ENCODE assay signal across 8 cellular contexts in genomic region chr20:13788167-13788834, GRCh38. TPM values are rescaled to one million over a fixed set of nuclear protein-coding genes. Genes with fewer than 3 reads are reported as not detected.
DNase-seq lines count a peak whose midpoint lies in the region; ATAC-seq and FAIRE-seq lines count a peak whose summit lies in the region.

No MANE protein-coding gene starts in this region.

- H3K27ac Mint-ChIP-seq in CD4-positive, alpha-beta memory T cell, result peak overlapping the region in 2 of 7 donors; percentile 17 to 62

- no peak overlapping the region for H3K27ac ChIP-seq in CD4-positive, alpha-beta memory T cell (ENCODE audit: low read depth, low read length)
- no peak overlapping the region for H3K27ac ChIP-seq in aorta (ENCODE audit: low read depth in 1 of 2, low read length in 2 of 2)

- peaks cover 25 to 54% (median 38%) of the 10 kb centered on the region in 4 donors for H3K4me1 Mint-ChIP-seq in CD4-positive, alpha-beta memory T cell

- CTCF ChIA-PET in CD4-positive, alpha-beta memory T cell (lab: Charles Lee; ENCODE audit: partially characterized antibody), result interaction anchor here (1.1 to 2.7 kb wide), 7 partner anchors 12 to 242 kb away, joined by 3 to 19 read pairs (median 4); no protein-coding TSS in a partner anchor

- H3K4me3 ChIP-seq in CD4-positive, alpha-beta memory T cell (ENCODE audit: low read length in 2 of 2), result no peak overlapping the region
- no peak overlapping the region for H3K4me3 ChIP-seq in aorta (ENCODE audit: low read length in 2 of 2)

- 4% methylated on average over 1 of the region's 1 CpG for whole genome bisulfite sequencing in aorta, 2 donors

- H3K36me3 ChIP-seq in CD4-positive, alpha-beta memory T cell (ENCODE audit: insufficient read depth, low read length), result peaks cover 18% of the 10 kb centered on the region
- H3K36me3 ChIP-seq in aorta (ENCODE audit: control insufficient read depth in 1 of 2, insufficient read depth in 2 of 2, low read length in 1 of 2), result peaks cover 5 to 7% of the 10 kb centered on the region in 2 donors

- POLR2A ChIA-PET in CD4-positive, alpha-beta memory T cell (lab: Charles Lee; ENCODE audit: partially characterized antibody), result interaction anchor here (1.4 kb wide), 1 partner anchor 24 kb away, joined by 4 read pairs; no protein-coding TSS in a partner anchor

- H3K4me3 Mint-ChIP-seq in CD4-positive, alpha-beta memory T cell, result peak overlapping the region in 1 of 8 donors; percentile 28

- peak; percentile 36 for ATAC-seq in HG03442 (IDR thresholded peaks at IDR 0.05; ENCODE audit: unreplicated experiment)
- no peak for ATAC-seq in aorta (ENCODE audit: low FRiP score)

- DNase-seq in CD4-positive, alpha-beta memory T cell, result peak in 3 of 5 donors; percentile 25 to 40 (median 28)
- DNase-seq in GM18507 (ENCODE audit: extremely low spot score, insufficient read length, low read depth), result no peak
- peak; percentile 6 for DNase-seq in NCI-H82 treated with DMSO at 0.1 percent for 48 hours (lab: John Stamatoyannopoulos, UW; ENCODE audit: unreplicated experiment)
- DNase-seq in activated naive CD4-positive, alpha-beta T cell treated with anti-CD3 and anti-CD28 coated beads, Interleukin-2, amount 50 U/mL, for 16 hours, result peak; percentile 34
- peak; percentile 39 for DNase-seq in iPS-NIHi11 (ENCODE audit: low spot score)
- peak; percentile 37 for DNase-seq in stimulated activated CD8-positive, alpha-beta memory T cell treated with anti-CD3 and anti-CD28 coated beads, Interleukin-4, amount 100 ng/mL, for 48 hours
- no peak for DNase-seq in aorta

- peaks cover 27% of the 10 kb centered on the region for H3K4me1 ChIP-seq in CD4-positive, alpha-beta memory T cell (ENCODE audit: insufficient read depth, low read length)
- peaks cover 2 to 8% of the 10 kb centered on the region in 2 donors for H3K4me1 ChIP-seq in aorta (ENCODE audit: control insufficient read depth in 1 of 2, insufficient read depth in 2 of 2, low read length in 2 of 2)

- peak; percentile 65 for FAIRE-seq in GM18507 (lab: Jason Lieb, UNC)

- intact Hi-C loops in CD4-positive, alpha-beta memory T cell (cut with micrococcal nuclease), result loop anchor here (5.0 to 10.0 kb wide), 4 partner anchors 244 to 861 kb away; partner anchors contain the start of gene ISM1
- intact Hi-C loops in aorta (cut with DNase I), result loop anchor here (5.0 to 10.0 kb wide), 2 partner anchors 464 to 671 kb away; no protein-coding TSS in a partner anchor

- no peaks in the 10 kb centered on the region for H3K9me3 Mint-ChIP-seq in CD4-positive, alpha-beta memory T cell

- H3K9me3 ChIP-seq in CD4-positive, alpha-beta memory T cell (ENCODE audit: control insufficient read depth in 1 of 2, low read length in 2 of 2), result no peaks in the 10 kb centered on the region
- H3K9me3 ChIP-seq in aorta (ENCODE audit: control insufficient read depth, low read length), result no peaks in the 10 kb centered on the region

- no peaks in the 10 kb centered on the region for H3K27me3 ChIP-seq in CD4-positive, alpha-beta memory T cell (ENCODE audit: insufficient read depth, low read length)
- H3K27me3 ChIP-seq in aorta (ENCODE audit: control insufficient read depth in 1 of 2, insufficient read depth in 2 of 2, low read length in 1 of 2), result no peaks in the 10 kb centered on the region

- H3K36me3 Mint-ChIP-seq in CD4-positive, alpha-beta memory T cell, result peaks cover 30 to 63% of the 10 kb centered on the region in 2 donors

- H3K27me3 Mint-ChIP-seq in CD4-positive, alpha-beta memory T cell, result no peaks in the 10 kb centered on the region

RNA-seq across cellular contexts. Expression of gene NDUFAF5, which starts 3.5 kb away (rescaled TPM):
- total RNA-seq in CD4-positive, alpha-beta memory T cell, result 10 to 100 TPM; 23.6 to 26.8 TPM
- 1 to 10 TPM; 4.0 to 9.5 TPM for polyA plus RNA-seq in CD4-positive, alpha-beta memory T cell
- 10 to 100 TPM; 24.3 to 27.0 TPM for total RNA-seq in aorta
- 10 to 100 TPM; 23.5 to 25.7 TPM for polyA plus RNA-seq in aorta

RNA-seq across cellular contexts. Expression of gene ESF1, which starts 3.6 kb away (rescaled TPM):
- 10 to 100 TPM; 13.5 to 13.8 TPM for total RNA-seq in CD4-positive, alpha-beta memory T cell
- 1 to 10 TPM; 8.9 to 9.4 TPM for polyA plus RNA-seq in CD4-positive, alpha-beta memory T cell
- 10 to 100 TPM; 14.3 to 18.2 TPM for total RNA-seq in aorta
- polyA plus RNA-seq in aorta, result 10 to 100 TPM in 1 of 2 donors, 1 to 10 TPM in 1; 6.8 to 14.4 TPM

Comparison
In these comparisons a context has a peak if more than half of its experiments do, and no peak if none do; other contexts are left out.
1. DNase-seq: peak in CD4-positive, alpha-beta memory T cell (3 of 5), NCI-H82 treated with DMSO at 0.1 percent for 48 hours (single experiment), activated naive CD4-positive, alpha-beta T cell treated with anti-CD3 and anti-CD28 coated beads, Interleukin-2, amount 50 U/mL, for 16 hours (single experiment), iPS-NIHi11 (single experiment) and stimulated activated CD8-positive, alpha-beta memory T cell treated with anti-CD3 and anti-CD28 coated beads, Interleukin-4, amount 100 ng/mL, for 48 hours (single experiment); none in GM18507 (single experiment) and aorta (0 of 2).